In the genomic region with DNA sequence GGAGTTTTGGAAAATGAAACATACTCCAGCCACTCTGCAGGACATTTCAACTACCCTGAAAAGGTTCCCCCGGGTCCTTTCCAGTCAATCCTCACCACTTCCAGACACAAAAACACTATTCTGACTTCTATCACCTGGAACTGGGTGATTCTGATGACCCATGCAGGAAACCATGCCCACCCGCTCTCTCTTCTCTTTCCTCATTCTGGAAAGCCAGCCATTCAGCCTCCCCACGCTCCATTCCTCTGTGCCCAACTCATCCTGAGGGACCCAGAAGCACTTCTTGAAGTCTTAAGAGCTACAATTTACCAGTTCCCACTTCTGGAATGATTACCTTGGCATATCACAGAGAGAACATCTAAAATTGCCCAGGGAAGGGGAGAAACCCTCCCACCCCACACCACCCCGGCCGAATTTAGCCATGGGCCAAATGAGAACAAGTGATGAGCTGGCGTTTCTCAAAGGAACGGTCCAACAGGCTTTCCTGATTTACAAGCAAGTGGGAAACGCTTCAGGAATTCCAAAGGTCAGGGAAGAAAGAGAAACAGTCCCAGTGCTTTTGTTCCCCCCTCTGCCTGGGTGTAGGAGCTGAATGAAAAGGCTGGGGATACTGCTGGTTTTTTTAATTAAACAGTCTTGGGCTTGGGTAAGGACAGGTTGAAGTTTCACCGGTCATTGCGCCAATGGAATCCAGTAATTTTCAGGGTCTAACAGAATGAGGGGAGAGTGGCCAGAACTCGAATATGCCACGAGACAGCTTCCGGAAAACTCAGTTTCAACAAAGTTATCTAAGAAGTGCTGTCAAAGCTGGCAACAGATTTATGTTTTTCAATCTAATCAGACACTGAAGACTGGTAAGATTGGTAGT, we compare ENCODE assay signal across 2 cellular contexts.
A peak's percentile ranks its signal among the peaks of the same experiment; 100 is the strongest.
TF ChIP-seq lines count a peak whose summit lies in the region.

No MANE protein-coding gene starts in this region.

TF ChIP-seq in HepG2, 621 proteins besides CTCF, POLR2A, EP300 and RAD21:
- TF ChIP-seq SRSF1 (optimal IDR thresholded peaks at IDR 0.05; ENCODE audit: low read depth, low read length) (no peak), MAFK (conservative IDR thresholded peaks at IDR 0.05 in 1 of 2, IDR thresholded peaks at IDR 0.05 in 1 of 2; ENCODE audit: low read length in 2 of 2) (peak; percentile 37 to 64; a peak in 3 of 4 replicates), MAFF (IDR thresholded peaks at IDR 0.05; ENCODE audit: low read depth, low read length) (peak; percentile 41; the same call in 1 of the 2 replicates)

TF ChIP-seq in GM12878, 131 proteins besides CTCF, POLR2A, EP300 and RAD21:
- no peak for TF ChIP-seq LARP7 (IDR thresholded peaks at IDR 0.05)
- TF ChIP-seq NR2C2 (IDR thresholded peaks at IDR 0.05; ENCODE audit: borderline replicate concordance, control insufficient read depth, insufficient read length, low read depth): no peak
- TF ChIP-seq SREBF2 (IDR thresholded peaks at IDR 0.05; ENCODE audit: low read length): no peak
- TF ChIP-seq, protein P1, sequence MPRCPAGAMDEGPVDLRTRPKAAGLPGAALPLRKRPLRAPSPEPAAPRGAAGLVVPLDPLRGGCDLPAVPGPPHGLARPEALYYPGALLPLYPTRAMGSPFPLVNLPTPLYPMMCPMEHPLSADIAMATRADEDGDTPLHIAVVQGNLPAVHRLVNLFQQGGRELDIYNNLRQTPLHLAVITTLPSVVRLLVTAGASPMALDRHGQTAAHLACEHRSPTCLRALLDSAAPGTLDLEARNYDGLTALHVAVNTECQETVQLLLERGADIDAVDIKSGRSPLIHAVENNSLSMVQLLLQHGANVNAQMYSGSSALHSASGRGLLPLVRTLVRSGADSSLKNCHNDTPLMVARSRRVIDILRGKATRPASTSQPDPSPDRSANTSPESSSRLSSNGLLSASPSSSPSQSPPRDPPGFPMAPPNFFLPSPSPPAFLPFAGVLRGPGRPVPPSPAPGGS (IDR thresholded peaks at IDR 0.05; ENCODE audit: borderline replicate concordance, insufficient read depth, low read depth, low read length, poor library complexity, severe bottlenecking): no peak
- no peak for TF ChIP-seq ZNF207 (IDR thresholded peaks at IDR 0.05; ENCODE audit: borderline replicate concordance)
- 0 out of 2 replicates have a peak, but pooled peaks have one; percentile 25 for TF ChIP-seq IKZF1 (conservative IDR thresholded peaks at IDR 0.05)
- no peak for TF ChIP-seq STAT3 (IDR thresholded peaks at IDR 0.05; ENCODE audit: low read depth, low read length)
- 0 out of 2 replicates have a peak, but pooled peaks have one; percentile 0 for TF ChIP-seq ZNF217 (IDR thresholded peaks at IDR 0.05)
- no peak for TF ChIP-seq PAX5 (IDR thresholded peaks at IDR 0.05; ENCODE audit: borderline replicate concordance, low read depth, low read length)
- no peak; the same call in 1 of the 2 replicates for TF ChIP-seq WRNIP1 (IDR thresholded peaks at IDR 0.05; ENCODE audit: borderline replicate concordance, low read depth, low read length)
- TF ChIP-seq IKZF2 (IDR thresholded peaks at IDR 0.05): 0 out of 4 replicates have a peak, but pooled peaks of 1 of the 2 experiments have one; percentile 16
- no peak for TF ChIP-seq RAD51 (IDR thresholded peaks at IDR 0.05)
- no peak for TF ChIP-seq SPI1 (IDR thresholded peaks at IDR 0.05; ENCODE audit: borderline replicate concordance, insufficient read depth, low read depth, low read length)
- TF ChIP-seq, protein P2, sequence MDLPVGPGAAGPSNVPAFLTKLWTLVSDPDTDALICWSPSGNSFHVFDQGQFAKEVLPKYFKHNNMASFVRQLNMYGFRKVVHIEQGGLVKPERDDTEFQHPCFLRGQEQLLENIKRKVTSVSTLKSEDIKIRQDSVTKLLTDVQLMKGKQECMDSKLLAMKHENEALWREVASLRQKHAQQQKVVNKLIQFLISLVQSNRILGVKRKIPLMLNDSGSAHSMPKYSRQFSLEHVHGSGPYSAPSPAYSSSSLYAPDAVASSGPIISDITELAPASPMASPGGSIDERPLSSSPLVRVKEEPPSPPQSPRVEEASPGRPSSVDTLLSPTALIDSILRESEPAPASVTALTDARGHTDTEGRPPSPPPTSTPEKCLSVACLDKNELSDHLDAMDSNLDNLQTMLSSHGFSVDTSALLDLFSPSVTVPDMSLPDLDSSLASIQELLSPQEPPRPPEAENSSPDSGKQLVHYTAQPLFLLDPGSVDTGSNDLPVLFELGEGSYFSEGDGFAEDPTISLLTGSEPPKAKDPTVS (IDR thresholded peaks at IDR 0.05; ENCODE audit: low read depth, low read length): no peak
TF ChIP-seq in GM12878: peak in this region for 3.
